22 cellular contexts compared by ENCODE assay signal in genomic region chr12:124027753-124028559, GRCh38. TPM values are rescaled to one million over a fixed set of nuclear protein-coding genes. Genes with fewer than 3 reads are reported as not detected.
DNase-seq lines count a peak whose midpoint lies in the region; ATAC-seq and TF ChIP-seq lines count a peak whose summit lies in the region.
"Had no signal": no experiment of that assay in that cellular context is flagged by ENCODE, and none has a peak within 500 bp of the region (broad histone marks: within the 10 kb centered on the region; RNA-seq: fewer than 3 reads in every experiment).

No MANE protein-coding gene starts in this region.

- H3K9me3 ChIP-seq in smooth muscle cell (replicated peaks; ENCODE audit: low read depth) (no peaks in the 10 kb centered on the region), PC-3 (ENCODE audit: low read length) (no peaks in the 10 kb centered on the region)
- H3K9me3 ChIP-seq: adrenal gland, prostate gland, upper lobe of left lung had no signal

- 87% methylated on average over 18 of the region's 18 CpGs for WGBS in smooth muscle cell (ENCODE audit: low lambda C conversion rate)

- peaks cover 16% of the 10 kb centered on the region for H3F3A ChIP-seq in smooth muscle cell (ENCODE audit: low read depth)
- no peaks in the 10 kb centered on the region for H3F3A ChIP-seq in PC-3 (ENCODE audit: low read length, unreplicated experiment)

- H3K27ac ChIP-seq in smooth muscle cell (ENCODE audit: low read depth): no peak overlapping the region
- no peak overlapping the region for H3K27ac ChIP-seq in PC-3 (ENCODE audit: low read length)
- H3K27ac ChIP-seq: 22Rv1, adrenal gland, brain microvascular endothelial cell, prostate gland, upper lobe of left lung had no signal

- no TSS peak for BruUV-seq in PC-3 (replicated peaks; lab: Mats Ljungman, UMichigan)

- ATAC-seq in Right ventricle myocardium inferior (peak; percentile 69), PC-3 (no peak)
- ATAC-seq: activated CD8-positive, alpha-beta T cell treated with anti-CD3 and anti-CD28 coated beads for 36 hours; activated T-helper 17 cell treated with anti-CD3 and anti-CD28 coated beads, Interleukin-2, amount 50 U/mL, for 72 hours; left lobe of liver; naive thymus-derived CD4-positive, alpha-beta T cell; stimulated activated memory B cell treated with anti-CD40 and anti-IgM and Interleukin-4, amounts not matched to agents 10 μg/mL and 1 μg/mL and 100 μg/mL, for 72 hours had no signal

- POLR2A ChIA-PET in PC-3 (lab: Charles Lee; ENCODE audit: unreplicated experiment): no interaction called here

- H3K4me3 ChIP-seq in smooth muscle cell (no peak overlapping the region), PC-3 (ENCODE audit: low read length) (no peak overlapping the region)
- H3K4me3 ChIP-seq: adrenal gland, GM23248, prostate gland, upper lobe of left lung had no signal

- intact Hi-C loops in Right ventricle myocardium inferior (cut with DNase I) (loop anchor here (5.0 kb wide), 1 partner anchor 41 kb away; no protein-coding TSS in a partner anchor), PC-3 (cut with micrococcal nuclease) (no loop called here)

- H3K36me3 ChIP-seq in smooth muscle cell (ENCODE audit: low read depth) (no peaks in the 10 kb centered on the region), PC-3 (ENCODE audit: low read depth, low read length) (no peaks in the 10 kb centered on the region)
- H3K36me3 ChIP-seq: adrenal gland, brain microvascular endothelial cell, prostate gland, upper lobe of left lung had no signal

- H3K4me1 ChIP-seq in smooth muscle cell (ENCODE audit: low read depth): peaks cover 12% of the 10 kb centered on the region
- H3K4me1 ChIP-seq in PC-3 (ENCODE audit: insufficient read depth, low read length): peaks cover 31% of the 10 kb centered on the region
- H3K4me1 ChIP-seq: prostate gland, upper lobe of left lung had no signal

- H4K20me1 ChIP-seq in smooth muscle cell (ENCODE audit: low read depth): no peaks in the 10 kb centered on the region
- H4K20me1 ChIP-seq in PC-3 (ENCODE audit: low read length): no peaks in the 10 kb centered on the region

- CTCF ChIA-PET in PC-3 (lab: Charles Lee): no interaction called here

- H3K27me3 ChIP-seq in smooth muscle cell (ENCODE audit: low read depth) (no peaks in the 10 kb centered on the region), PC-3 (ENCODE audit: low read length) (no peaks in the 10 kb centered on the region)
- H3K27me3 ChIP-seq: adrenal gland, brain microvascular endothelial cell, upper lobe of left lung had no signal

- DNase-seq in activated CD8-positive, alpha-beta memory T cell treated with anti-CD3 and anti-CD28 coated beads for 24 hours: peak; percentile 33
- DNase-seq in activated CD8-positive, alpha-beta memory T cell treated with anti-CD3 and anti-CD28 coated beads, Interleukin-2, amount 50 U/mL, for 48 hours: no peak
- peak; percentile 86 for DNase-seq in Right ventricle myocardium inferior (ENCODE audit: missing footprints)
- DNase-seq in mesenteric fat pad (ENCODE audit: low spot score): peak; percentile 82
- no peak for DNase-seq in smooth muscle cell (lab: John Stamatoyannopoulos, UW; ENCODE audit: unreplicated experiment)
- no peak for DNase-seq in PC-3
- DNase-seq in islet precursor cell: no peak
- no peak for DNase-seq in T-helper 2 cell
- DNase-seq: activated CD8-positive, alpha-beta T cell treated with anti-CD3 and anti-CD28 coated beads for 36 hours; activated naive CD4-positive, alpha-beta T cell treated with anti-CD3 and anti-CD28 coated beads, Interleukin-2, amount 10 ng/mL, durations not matched to agents 7 days and 5 days; brain microvascular endothelial cell; GM23248; naive thymus-derived CD4-positive, alpha-beta T cell; NCI-H2029; NCI-H524 had no signal

- peak overlapping the region; percentile 25 for H3K9ac ChIP-seq in smooth muscle cell (ENCODE audit: low read depth)
- no peak overlapping the region for H3K9ac ChIP-seq in PC-3 (ENCODE audit: low read length)
- H3K9ac ChIP-seq: GM23248 had no signal

- TF ChIP-seq CTCF in smooth muscle cell (IDR thresholded peaks at IDR 0.05; ENCODE audit: borderline replicate concordance, insufficient read depth, poor library complexity, severe bottlenecking) (no peak), PC-3 (conservative IDR thresholded peaks at IDR 0.05; ENCODE audit: low read depth, low read length) (no peak)

- no peaks in the 10 kb centered on the region for H3K79me2 ChIP-seq in smooth muscle cell (ENCODE audit: low read depth)
- H3K79me2 ChIP-seq in PC-3 (ENCODE audit: low read length): no peaks in the 10 kb centered on the region

- no peaks in the 10 kb centered on the region for H3K9me2 ChIP-seq in PC-3 (replicated peaks; ENCODE audit: low read length)

- peak overlapping the region; percentile 58 for H3K4me2 ChIP-seq in smooth muscle cell
- no peak overlapping the region for H3K4me2 ChIP-seq in PC-3 (ENCODE audit: low read length)

- no peak overlapping the region for H2AFZ ChIP-seq in smooth muscle cell (ENCODE audit: low read depth)
- H2AFZ ChIP-seq in PC-3 (ENCODE audit: low read length): no peak overlapping the region
- H2AFZ ChIP-seq: GM23248 had no signal

RNA-seq across cellular contexts. Expression of gene ZNF664, which starts 54.9 kb away (rescaled TPM):
- total RNA-seq in Right ventricle myocardium inferior (86.6 TPM), mesenteric fat pad (85.0 TPM), smooth muscle cell (39.2 and 47.7 TPM in 2 replicates), PC-3 (2014; rRNA removed) (80.8 and 86.9 TPM in 2 replicates)
- 6.4 and 8.1 TPM in 2 replicates for polyA plus RNA-seq in smooth muscle cell

RNA-seq across cellular contexts. Expression of gene CCDC92, which starts 55.3 kb away (rescaled TPM):
- total RNA-seq in Right ventricle myocardium inferior (58.2 TPM), mesenteric fat pad (68.7 TPM), smooth muscle cell (14.8 and 17.4 TPM in 2 replicates), PC-3 (2014; rRNA removed) (9.6 and 9.7 TPM in 2 replicates)
- 60.7 and 68.2 TPM in 2 replicates for polyA plus RNA-seq in smooth muscle cell

Comparison
In these comparisons a context has a peak if more than half of its experiments do, and no peak if none do; other contexts are left out.
1. DNase-seq: peak in activated CD8-positive, alpha-beta memory T cell treated with anti-CD3 and anti-CD28 coated beads for 24 hours (single experiment), Right ventricle myocardium inferior (single experiment) and mesenteric fat pad (single experiment); none in activated CD8-positive, alpha-beta memory T cell treated with anti-CD3 and anti-CD28 coated beads, Interleukin-2, amount 50 U/mL, for 48 hours (single experiment), smooth muscle cell (single experiment), PC-3 (single experiment), islet precursor cell (single experiment) and T-helper 2 cell (0 of 5).